Comparison of ENCODE assay signal across 8 cellular contexts in genomic region chr6:43516697-43517502, GRCh38. TPM values are rescaled to one million over a fixed set of nuclear protein-coding genes. Genes with fewer than 3 reads are reported as not detected.
DNase-seq lines count a peak whose midpoint lies in the region; ATAC-seq and TF ChIP-seq lines count a peak whose summit lies in the region.

Gene POLR1C (plus strand): TSS chr6:43517089. CDS start chr6:43517110, 21 bp downstream.
Gene YIPF3 (minus strand): TSS chr6:43516926. CDS start chr6:43516807, 119 bp downstream.

- H3K4me1 ChIP-seq in duodenal mucosa (ENCODE audit: control insufficient read depth in 1 of 2, insufficient read depth in 2 of 2, low read length in 2 of 2): peaks cover 25% of the 10 kb centered on the region in 2 donors
- peaks cover 0 to 23% (median 10%) of the 10 kb centered on the region in 4 donors for H3K4me1 ChIP-seq in right lobe of liver

- ATAC-seq in GM19397 (IDR thresholded peaks at IDR 0.05; ENCODE audit: unreplicated experiment) (peak; percentile 77), HG03571 (IDR thresholded peaks at IDR 0.05; ENCODE audit: unreplicated experiment) (peak; percentile 79), right lobe of liver (peak; percentile 91 to 97 (median 96))

- H3K27me3 ChIP-seq in duodenal mucosa (ENCODE audit: control insufficient read depth in 1 of 2, insufficient read depth in 2 of 2, low read length in 2 of 2): no peaks in the 10 kb centered on the region
- no peaks in the 10 kb centered on the region for H3K27me3 ChIP-seq in right lobe of liver

- peak; percentile 28 for TF ChIP-seq POLR2A in right lobe of liver (IDR thresholded peaks at IDR 0.05)

- H3K4me3 ChIP-seq in duodenal mucosa (ENCODE audit: low read depth in 1 of 2, low read length in 2 of 2) (peak within 1 kb of the TSS; percentile 83 to 96), right lobe of liver (peak within 1 kb of the TSS; percentile 77 to 83 (median 77))

- H3K9me3 ChIP-seq in duodenal mucosa (ENCODE audit: control insufficient read depth in 1 of 2, low read length in 2 of 2) (no peaks in the 10 kb centered on the region), right lobe of liver (no peaks in the 10 kb centered on the region)

- TF ChIP-seq CTCF in right lobe of liver (IDR thresholded peaks at IDR 0.05): no peak

- peaks cover 35 to 61% of the 10 kb centered on the region in 2 donors for H3K36me3 ChIP-seq in duodenal mucosa (ENCODE audit: control insufficient read depth in 1 of 2, insufficient read depth in 2 of 2, low read length in 2 of 2)
- peaks cover 5 to 64% (median 25%) of the 10 kb centered on the region in 4 donors for H3K36me3 ChIP-seq in right lobe of liver

- H3K27ac ChIP-seq in duodenal mucosa (ENCODE audit: low read depth, low read length) (peak within 1 kb of the TSS; percentile 79), right lobe of liver (peak within 1 kb of the TSS; percentile 63 to 71 (median 68))

- WGBS in right lobe of liver (ENCODE audit: insufficient coverage, low coverage, low lambda C conversion rate, missing lambda C conversion rate): under 1% methylated on average over 52 of the region's 57 CpGs

- DNase-seq in CD1c-positive myeloid dendritic cell (ENCODE audit: extremely low spot score) (peak; percentile 100), NCI-H774 (lab: John Stamatoyannopoulos, UW) (peak; percentile 98), right lobe of liver (peak; percentile 96 to 98 (median 97))
- DNase-seq in activated CD4-positive, alpha-beta T cell treated with anti-CD3 and anti-CD28 coated beads, Interleukin-2, amount 50 U/mL, for 4 hours: peak; percentile 95 to 96
- peak; percentile 92 to 95 for DNase-seq in stimulated activated CD4-positive, alpha-beta T cell treated with anti-CD3 and anti-CD28 coated beads, Interleukin-4, amount 100 ng/mL, for 4 hours

- H3K9ac ChIP-seq in duodenal mucosa (ENCODE audit: low read depth in 1 of 2, low read length in 2 of 2): peak within 1 kb of the TSS; percentile 79 to 95

- intact Hi-C loops in right lobe of liver (cut with DNase I): no loop called here

RNA-seq across cellular contexts. Expression of gene POLR1C, which starts in this region (rescaled TPM):
- total RNA-seq in right lobe of liver: 10 to 100 TPM; 12.2 to 17.7 (median 14.1) TPM

RNA-seq across cellular contexts. Expression of gene YIPF3, which starts in this region (rescaled TPM):
- total RNA-seq in right lobe of liver: 10 to 100 TPM; 58.9 to 70.0 (median 62.7) TPM

Comparison
In these comparisons a context has a peak if more than half of its experiments do, and no peak if none do; other contexts are left out.
1. Peak in every context shown above with its lines: DNase-seq, ATAC-seq, H3K4me3 ChIP-seq and H3K27ac ChIP-seq.